In the genomic region with DNA sequence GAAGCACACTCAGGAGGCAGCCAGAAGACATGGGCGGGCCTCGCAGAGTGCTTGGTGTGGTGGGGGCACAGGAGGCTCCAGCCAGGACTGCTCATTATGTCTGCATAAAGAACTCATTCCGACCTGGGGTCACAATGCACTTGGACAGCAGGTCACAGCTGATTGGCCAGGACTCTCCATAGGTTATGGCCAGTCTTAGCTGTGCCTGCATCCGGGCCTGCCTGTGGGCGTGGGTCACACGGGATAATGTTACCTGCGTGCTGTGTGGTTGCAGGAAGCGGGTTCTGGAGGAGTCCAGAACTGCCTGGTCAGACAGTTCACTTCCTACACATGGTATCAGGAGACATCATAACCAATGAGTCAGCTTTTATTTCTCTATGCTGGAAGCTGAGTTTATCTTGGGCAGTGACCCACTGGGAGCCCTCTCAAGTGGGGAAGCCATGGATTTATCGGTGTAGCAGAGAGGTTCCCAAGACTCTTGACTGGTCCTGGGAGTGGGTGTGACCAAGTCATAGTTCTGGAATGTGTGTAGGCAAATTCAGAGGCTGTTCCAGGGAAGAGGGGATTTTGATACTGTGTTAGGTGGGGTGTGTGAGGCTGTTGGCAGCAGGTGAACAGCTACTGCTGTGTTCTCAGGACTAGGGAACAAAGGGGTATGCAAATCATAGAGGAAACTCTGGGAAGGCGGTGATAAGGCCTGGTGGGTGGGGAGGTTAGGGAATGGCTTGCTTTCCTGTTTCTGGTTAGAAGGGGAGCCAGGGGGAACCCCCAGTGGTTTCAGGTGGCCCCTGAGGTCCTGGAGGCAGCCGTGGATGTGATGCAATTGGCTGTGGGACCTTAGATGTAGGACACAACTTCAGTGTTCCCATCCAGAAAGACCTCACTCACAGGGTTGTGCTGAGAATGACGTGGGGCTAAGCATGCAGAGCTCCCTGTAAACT, we compare ENCODE assay signal across 9 cellular contexts. TPM values are rescaled to one million over a fixed set of nuclear protein-coding genes. Genes with fewer than 3 reads are reported as not detected.
DNase-seq lines count a peak whose midpoint lies in the region; ATAC-seq and TF ChIP-seq lines count a peak whose summit lies in the region.
"Had no signal": no experiment of that assay in that cellular context is flagged by ENCODE, and none has a peak within 500 bp of the region (broad histone marks: within the 10 kb centered on the region; RNA-seq: fewer than 3 reads in every experiment).

No MANE protein-coding gene starts in this region.

- no peak for TF ChIP-seq POLR2A in gastroesophageal sphincter (IDR thresholded peaks at IDR 0.05)

- H3K9ac ChIP-seq in SK-N-SH: no peak overlapping the region

- peak overlapping the region; percentile 17; the same call in 1 of the 2 replicates for H3K4me2 ChIP-seq in SK-N-SH

- intact Hi-C loops in posterior cingulate gyrus (cut with DNase I): no loop called here

- CTCF ChIA-PET in SK-N-SH (lab: Yijun Ruan, JAX): interaction anchor here (0.7 to 22.1 kb wide), 6 partner anchors 14 to 358 kb away, joined by 3 to 730 read pairs (median 4); no protein-coding TSS in a partner anchor

- H3K9me3 ChIP-seq in SK-N-SH (no peaks in the 10 kb centered on the region), gastroesophageal sphincter (no peaks in the 10 kb centered on the region)

- H4K20me1 ChIP-seq in SK-N-SH (ENCODE audit: insufficient read depth): no peaks in the 10 kb centered on the region

- no peaks in the 10 kb centered on the region for H3K79me2 ChIP-seq in SK-N-SH (ENCODE audit: insufficient read depth)

- no peak for TF ChIP-seq EP300 in SK-N-SH (IDR thresholded peaks at IDR 0.05; ENCODE audit: borderline replicate concordance in 1 of 2, low read depth in 1 of 2, low read length in 1 of 2)
- TF ChIP-seq EP300 in gastroesophageal sphincter (IDR thresholded peaks at IDR 0.05): no peak

- peak; percentile 78 for DNase-seq in H4 (ENCODE audit: low spot score)
- DNase-seq in SK-N-SH: no peak
- DNase-seq in skeletal muscle cell (ENCODE audit: low read depth): peak; percentile 59
- no peak for DNase-seq in posterior cingulate gyrus
- DNase-seq: central memory CD4-positive, alpha-beta T cell had no signal

- TF ChIP-seq RAD21 in SK-N-SH (IDR thresholded peaks at IDR 0.05; ENCODE audit: low read length): no peak

- no peak for TF ChIP-seq CTCF in SK-N-SH (IDR thresholded peaks at IDR 0.05)
- no peak for TF ChIP-seq CTCF in gastroesophageal sphincter (IDR thresholded peaks at IDR 0.05)

- H2AFZ ChIP-seq in SK-N-SH (ENCODE audit: low read depth): no peak overlapping the region

- POLR2A ChIA-PET in SK-N-SH (lab: Yijun Ruan, JAX): no interaction called here

- no peak overlapping the region for H3K27ac ChIP-seq in SK-N-SH (ENCODE audit: low read depth in 2 of 2, low read length in 1 of 2)
- no peak overlapping the region for H3K27ac ChIP-seq in gastroesophageal sphincter

- no peak overlapping the region for H3K4me3 ChIP-seq in SK-N-SH (ENCODE audit: low read depth in 2 of 2, low read length in 1 of 2)
- H3K4me3 ChIP-seq in gastroesophageal sphincter: no peak overlapping the region
- H3K4me3 ChIP-seq in skeletal muscle cell (ENCODE audit: low read depth, low read length): no peak overlapping the region

- H3K27me3 ChIP-seq in SK-N-SH (ENCODE audit: insufficient read depth): no peaks in the 10 kb centered on the region
- no peaks in the 10 kb centered on the region for H3K27me3 ChIP-seq in gastroesophageal sphincter

- H3K9me2 ChIP-seq in SK-N-SH: no peaks in the 10 kb centered on the region

- H3K36me3 ChIP-seq in SK-N-SH (replicated peaks in 1 of 2; ENCODE audit: control insufficient read depth in 1 of 2, insufficient read depth in 2 of 2, low read length in 1 of 2): no peaks in the 10 kb centered on the region
- H3K36me3 ChIP-seq in gastroesophageal sphincter: peaks cover 0 to 55% of the 10 kb centered on the region in 2 donors

- ATAC-seq in gastroesophageal sphincter (peak; percentile 11), HG02885 (IDR thresholded peaks at IDR 0.05; ENCODE audit: poor library complexity, unreplicated experiment) (no peak), GM21515 (IDR thresholded peaks at IDR 0.05; ENCODE audit: unreplicated experiment) (no peak), HG03025 (IDR thresholded peaks at IDR 0.05; ENCODE audit: low FRiP score, unreplicated experiment) (no peak)

- 83% methylated on average over 6 of the region's 12 CpGs for WGBS in SK-N-SH (ENCODE audit: low lambda C conversion rate)
- WGBS in gastroesophageal sphincter (ENCODE audit: low coverage in 1 of 2), 2 donors: 66% methylated on average over 7 of the region's 12 CpGs; no CpG with 5 or more reads in 1 of the 2 donors

- peaks cover 0 to 21% of the 10 kb centered on the region in 2 experiments; a peak in 1 of 4 replicates for H3K4me1 ChIP-seq in SK-N-SH (ENCODE audit: control insufficient read depth in 1 of 2, insufficient read depth in 2 of 2, low read depth in 1 of 2, low read length in 1 of 2)
- no peaks in the 10 kb centered on the region for H3K4me1 ChIP-seq in gastroesophageal sphincter

- H3F3A ChIP-seq in SK-N-SH (replicated peaks; ENCODE audit: insufficient read depth): no peaks in the 10 kb centered on the region

TF ChIP-seq in SK-N-SH, 30 proteins besides CTCF, POLR2A, EP300 and RAD21:
- no peak for TF ChIP-seq GATA2 (CRISPR knock-in tag; IDR thresholded peaks at IDR 0.05)
- TF ChIP-seq RXRA (IDR thresholded peaks at IDR 0.05; ENCODE audit: borderline replicate concordance, low read depth): no peak
- peak; percentile 8; the same call in 1 of the 2 replicates for TF ChIP-seq FOSL2 (IDR thresholded peaks at IDR 0.05; ENCODE audit: borderline replicate concordance, low read depth)
TF ChIP-seq in SK-N-SH: peak in this region for 1.

RNA-seq across cellular contexts. Expression of a gene that starts 51.3 kb away (rescaled TPM):
- 0.81 and 0.90 TPM in 2 replicates for total RNA-seq in H4 (2014; rRNA removed; shearing (Covaris generic))
- 0.94 and 1.3 TPM in 2 replicates for polyA plus RNA-seq in SK-N-SH (2012; rRNA removed)
- 0.76 and 1.1 TPM in 2 replicates for polyA plus RNA-seq in SK-N-SH (2012; cell fraction: cytosol; rRNA removed)
- 1.2 and 2.1 TPM in 2 replicates for polyA plus RNA-seq in SK-N-SH (2012; cell fraction: nucleus; rRNA removed)
- 10 to 100 TPM; 13.5 to 30.6 (median 20.1) TPM for total RNA-seq in gastroesophageal sphincter

Comparison
In these comparisons a context has a peak if more than half of its experiments do, and no peak if none do; other contexts are left out.
1. DNase-seq: peak in H4 (single experiment) and skeletal muscle cell (single experiment); none in SK-N-SH (single experiment) and posterior cingulate gyrus (0 of 10).